In genomic region chr1:54405894-54406293, GRCh38 we compare ENCODE assay signal across 8 cellular contexts. TPM values are rescaled to one million over a fixed set of nuclear protein-coding genes. Genes with fewer than 3 reads are reported as not detected.
DNase-seq lines count a peak whose midpoint lies in the region; ATAC-seq and TF ChIP-seq lines count a peak whose summit lies in the region.

No MANE protein-coding gene starts in this region.

- no peak for TF ChIP-seq POLR2A in prostate gland (IDR thresholded peaks at IDR 0.05)

- H3K36me3 ChIP-seq in DND-41 (ENCODE audit: insufficient read depth, low read length) (peaks cover 31% of the 10 kb centered on the region), Loucy (ENCODE audit: insufficient read depth, low read length) (peaks cover 9% of the 10 kb centered on the region; the same call in 1 of the 2 replicates), endodermal cell (ENCODE audit: control insufficient read depth, insufficient read depth, low read length) (peaks cover 40% of the 10 kb centered on the region), prostate gland (no peaks in the 10 kb centered on the region)

- H3K27me3 ChIP-seq in DND-41 (ENCODE audit: insufficient read depth, low read length, poor library complexity) (no peaks in the 10 kb centered on the region), Loucy (ENCODE audit: insufficient read depth, low read length, poor library complexity, severe bottlenecking) (no peaks in the 10 kb centered on the region), endodermal cell (ENCODE audit: control insufficient read depth, insufficient read depth, low read length, poor library complexity, severe bottlenecking) (no peaks in the 10 kb centered on the region), prostate gland (replicated peaks; ENCODE audit: insufficient read depth) (no peaks in the 10 kb centered on the region)

- no peaks in the 10 kb centered on the region for H3K9me3 ChIP-seq in DND-41 (ENCODE audit: insufficient read depth, low read length, severe bottlenecking)
- H3K9me3 ChIP-seq in Loucy (ENCODE audit: insufficient read depth, low read depth, low read length) = no peaks in the 10 kb centered on the region
- H3K9me3 ChIP-seq in endodermal cell (ENCODE audit: control insufficient read depth, low read length) = no peaks in the 10 kb centered on the region
- H3K9me3 ChIP-seq in prostate gland = no peaks in the 10 kb centered on the region

- WGBS in endodermal cell (ENCODE audit: insufficient coverage in 1 of 2, insufficient read length in 1 of 2), 2 experiments = 0% methylated on average over 58 of the region's 58 CpGs; no CpG with 5 or more reads in 1 of the 2 experiments
- 1% methylated on average over 44 of the region's 58 CpGs for WGBS in prostate gland

- peaks cover 63% of the 10 kb centered on the region for H3K79me2 ChIP-seq in DND-41 (ENCODE audit: insufficient read depth, low read length)
- peaks cover 46% of the 10 kb centered on the region for H3K79me2 ChIP-seq in Loucy (ENCODE audit: insufficient read depth, low read length)

- H3K4me2 ChIP-seq in DND-41 (ENCODE audit: insufficient read depth, low read length) (no peak overlapping the region; the same call in 1 of the 2 replicates), Loucy (ENCODE audit: low read depth, low read length, poor library complexity, severe bottlenecking) (no peak overlapping the region)

- H3K9ac ChIP-seq in DND-41 (ENCODE audit: low read depth, low read length) (peak overlapping the region; percentile 77; the same call in 1 of the 2 replicates), Loucy (ENCODE audit: low read depth, low read length, poor library complexity, severe bottlenecking) (no peak overlapping the region), endodermal cell (ENCODE audit: extremely low read depth, low read length, poor library complexity, severe bottlenecking) (no peak overlapping the region)

- H2AFZ ChIP-seq in DND-41 (ENCODE audit: low read depth, low read length) = no peak overlapping the region
- no peak overlapping the region for H2AFZ ChIP-seq in Loucy (ENCODE audit: low read length)

- peak overlapping the region; percentile 88 for H3K4me3 Mint-ChIP-seq in endodermal cell
- no peak overlapping the region for H3K4me3 Mint-ChIP-seq in T-helper 2 cell treated with Interferon-gamma antibody and Interleukin-4, amounts not matched to agents 5 μg/mL and 100 μg/mL, for 36 hours

- DNase-seq in DND-41 (no peak), endodermal cell (peak; percentile 76), prostate gland (ENCODE audit: low spot score) (no peak), NCI-H1930 (lab: John Stamatoyannopoulos, UW) (no peak), NCI-H128 (lab: John Stamatoyannopoulos, UW; ENCODE audit: unreplicated experiment) (no peak), NCI-H2227 treated with DMSO at 0.1 percent for 48 hours (lab: John Stamatoyannopoulos, UW) (no peak)
- no peak for DNase-seq in T-helper 2 cell treated with Interferon-gamma antibody and Interleukin-4, amounts not matched to agents 5 μg/mL and 100 μg/mL, for 36 hours (ENCODE audit: low spot score)

- intact Hi-C loops in prostate gland (cut with DNase I) = loop anchor here (2.0 to 5.0 kb wide), 4 partner anchors 94 to 284 kb away; partner anchors contain the start of gene ACOT11

- no peaks in the 10 kb centered on the region for H3K9me2 ChIP-seq in Loucy (replicated peaks; ENCODE audit: low read depth, low read length)

- peaks cover 68% of the 10 kb centered on the region for H3K4me1 Mint-ChIP-seq in endodermal cell
- peaks cover 68% of the 10 kb centered on the region for H3K4me1 Mint-ChIP-seq in T-helper 2 cell treated with Interferon-gamma antibody and Interleukin-4, amounts not matched to agents 5 μg/mL and 100 μg/mL, for 36 hours (ENCODE audit: low read depth)

- no peaks in the 10 kb centered on the region for H3K9me3 Mint-ChIP-seq in endodermal cell
- H3K9me3 Mint-ChIP-seq in T-helper 2 cell treated with Interferon-gamma antibody and Interleukin-4, amounts not matched to agents 5 μg/mL and 100 μg/mL, for 36 hours = no peaks in the 10 kb centered on the region

- H3K4me3 ChIP-seq in DND-41 (ENCODE audit: low read depth in 1 of 2, low read length in 2 of 2) = peak overlapping the region; percentile 15 to 75; a peak in 3 of 4 replicates
- peak overlapping the region; percentile 56 for H3K4me3 ChIP-seq in Loucy (ENCODE audit: low read length, poor library complexity, severe bottlenecking)
- no peak overlapping the region for H3K4me3 ChIP-seq in endodermal cell (ENCODE audit: low read length)
- H3K4me3 ChIP-seq in prostate gland = peak overlapping the region; percentile 81 to 95

- no peak overlapping the region for H3K27ac Mint-ChIP-seq in endodermal cell
- H3K27ac Mint-ChIP-seq in T-helper 2 cell treated with Interferon-gamma antibody and Interleukin-4, amounts not matched to agents 5 μg/mL and 100 μg/mL, for 36 hours = no peak overlapping the region

- H3K36me3 Mint-ChIP-seq in endodermal cell (ENCODE audit: low read depth) = peaks cover 37% of the 10 kb centered on the region
- peaks cover 33% of the 10 kb centered on the region for H3K36me3 Mint-ChIP-seq in T-helper 2 cell treated with Interferon-gamma antibody and Interleukin-4, amounts not matched to agents 5 μg/mL and 100 μg/mL, for 36 hours (ENCODE audit: low read depth)

- H3K27ac ChIP-seq in DND-41 (ENCODE audit: low read length) = no peak overlapping the region
- no peak overlapping the region for H3K27ac ChIP-seq in endodermal cell (ENCODE audit: low read depth, low read length)
- H3K27ac ChIP-seq in prostate gland = peak overlapping the region; percentile 41 to 92

- TF ChIP-seq CTCF in DND-41 (IDR thresholded peaks at IDR 0.05; ENCODE audit: borderline replicate concordance, extremely low read depth, low read length, poor library complexity, severe bottlenecking) (no peak), Loucy (conservative IDR thresholded peaks at IDR 0.05; ENCODE audit: low read length) (no peak), endodermal cell (conservative IDR thresholded peaks at IDR 0.05) (no peak), prostate gland (IDR thresholded peaks at IDR 0.05) (no peak)

- H3F3A ChIP-seq in Loucy (ENCODE audit: low read depth) = no peaks in the 10 kb centered on the region

- H4K20me1 ChIP-seq in DND-41 (ENCODE audit: insufficient read depth, low read length) = peaks cover 36% of the 10 kb centered on the region
- peaks cover 40% of the 10 kb centered on the region for H4K20me1 ChIP-seq in Loucy (ENCODE audit: insufficient read depth, low read length, poor library complexity, severe bottlenecking)

- H3K4me1 ChIP-seq in DND-41 (ENCODE audit: insufficient read depth, low read length) (peaks cover 76% of the 10 kb centered on the region), Loucy (ENCODE audit: insufficient read depth, low read length, poor library complexity, severe bottlenecking) (peaks cover 63% of the 10 kb centered on the region), endodermal cell (ENCODE audit: control insufficient read depth, insufficient read depth, low read length) (peaks cover 20% of the 10 kb centered on the region), prostate gland (replicated peaks) (peaks cover 7% of the 10 kb centered on the region)

- no peaks in the 10 kb centered on the region for H3K27me3 Mint-ChIP-seq in endodermal cell (ENCODE audit: insufficient read depth)
- H3K27me3 Mint-ChIP-seq in T-helper 2 cell treated with Interferon-gamma antibody and Interleukin-4, amounts not matched to agents 5 μg/mL and 100 μg/mL, for 36 hours (ENCODE audit: low read depth) = no peaks in the 10 kb centered on the region

- no peak; the same call in 2 of the 3 replicates for ATAC-seq in DND-41 (ENCODE audit: insufficient read depth, low read depth)

RNA-seq across cellular contexts. Expression of gene SSBP3, which starts 0.3 kb away (rescaled TPM):
- total RNA-seq in endodermal cell = 100 to 1,000 TPM; 342 TPM
- 245 TPM for polyA plus RNA-seq in endodermal cell (2013, experiment 1 of 2)
- 232 TPM for polyA plus RNA-seq in endodermal cell (2013, experiment 2 of 2)
- total RNA-seq in prostate gland = 10 to 100 TPM; 45.0 to 94.4 TPM

Comparison
In these comparisons a context has a peak if more than half of its experiments do, and no peak if none do; other contexts are left out.
1. H3K27ac ChIP-seq: peak in prostate gland (2 of 2); none in DND-41 (single experiment) and endodermal cell (single experiment).